ENCODE assay signal across 23 cellular contexts in the genomic region with DNA sequence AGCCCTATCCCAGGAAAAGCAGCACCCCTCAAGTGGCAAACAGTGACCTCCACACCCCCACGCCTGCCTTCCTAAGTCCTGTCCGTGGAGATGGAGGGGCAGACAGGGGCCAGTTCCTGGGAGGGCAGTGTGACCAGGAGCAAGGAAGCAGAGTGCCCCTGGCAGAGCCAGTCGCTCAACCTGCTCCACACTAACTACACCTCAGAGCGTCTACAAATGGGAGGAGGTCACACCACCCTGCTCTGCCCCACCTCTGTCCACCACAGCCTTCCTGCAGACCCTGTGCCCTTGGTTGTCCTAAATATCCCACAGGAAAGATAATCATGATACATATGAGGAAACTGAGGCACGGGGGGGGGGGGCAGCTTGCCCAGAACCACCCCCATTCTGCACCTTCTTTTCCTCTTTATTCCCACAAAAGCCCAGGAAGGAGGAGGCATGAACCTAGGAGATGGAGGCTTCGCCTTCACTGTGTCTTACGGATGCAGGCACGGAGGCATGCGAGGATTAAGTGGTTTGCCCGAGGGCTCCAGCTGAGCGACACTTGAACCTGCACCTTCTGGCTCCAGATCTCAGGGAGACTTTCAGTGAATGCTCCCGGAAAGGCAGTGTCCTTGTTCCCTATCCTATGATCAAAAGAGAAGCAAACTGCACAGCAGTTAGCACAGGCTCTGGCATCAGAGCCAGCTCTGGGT.
"Had no signal": no experiment of that assay in that cellular context is flagged by ENCODE, and none has a peak within 500 bp of the region (broad histone marks: within the 10 kb centered on the region; RNA-seq: fewer than 3 reads in every experiment).

No MANE protein-coding gene starts in this region.

- DNase-seq: activated CD4-positive, alpha-beta T cell treated with anti-CD3 and anti-CD28 coated beads, Interleukin-2, amount 10 ng/mL, durations not matched to agents 24 days and 14 days; activated CD8-positive, alpha-beta T cell treated with anti-CD3 and anti-CD28 coated beads for 36 hours; activated naive CD4-positive, alpha-beta T cell treated with Interleukin-2 at 50 U/mL for 16 hours; activated naive CD8-positive, alpha-beta T cell treated with anti-CD3 and anti-CD28 coated beads, Interleukin-2, amount 50 U/mL, for 24 hours; activated T-cell treated with anti-CD3 and anti-CD28 coated beads, Interleukin-2, amount 50 U/mL, for 1 hour; anterior cingulate cortex; brain microvascular endothelial cell; central memory CD4-positive, alpha-beta T cell; heart left ventricle; kidney; right lobe of liver; small intestine; stimulated activated CD4-positive, alpha-beta T cell treated with anti-CD3 and anti-CD28 coated beads, Interleukin-4, amount 100 ng/mL, for 24 hours; stimulated activated naive B cell treated with anti-CD40 and anti-IgM and Interleukin-4, amounts not matched to agents 10 μg/mL and 1 μg/mL and 100 μg/mL, for 72 hours; T1000; upper lobe of left lung had no signal

- H3K36me3 Mint-ChIP-seq: mesothelial cell of epicardium; stimulated activated naive B cell treated with anti-CD40 and anti-IgM and Interleukin-4, amounts not matched to agents 10 μg/mL and 1 μg/mL and 100 μg/mL, for 72 hours had no signal

- H3K4me3 Mint-ChIP-seq: activated CD4-positive, alpha-beta T cell treated with anti-CD3 and anti-CD28 coated beads, Interleukin-2, amount 10 ng/mL, durations not matched to agents 24 days and 14 days; activated CD8-positive, alpha-beta T cell treated with anti-CD3 and anti-CD28 coated beads for 36 hours; activated naive CD8-positive, alpha-beta T cell treated with anti-CD3 and anti-CD28 coated beads, Interleukin-2, amount 50 U/mL, for 24 hours; mesothelial cell of epicardium; stimulated activated naive B cell treated with anti-CD40 and anti-IgM and Interleukin-4, amounts not matched to agents 10 μg/mL and 1 μg/mL and 100 μg/mL, for 72 hours had no signal

- H3K27me3 Mint-ChIP-seq: activated CD8-positive, alpha-beta T cell treated with anti-CD3 and anti-CD28 coated beads for 36 hours; activated naive CD8-positive, alpha-beta T cell treated with anti-CD3 and anti-CD28 coated beads, Interleukin-2, amount 50 U/mL, for 24 hours had no signal

- ATAC-seq: activated CD8-positive, alpha-beta T cell treated with anti-CD3 and anti-CD28 coated beads for 36 hours; activated naive CD8-positive, alpha-beta T cell treated with anti-CD3 and anti-CD28 coated beads, Interleukin-2, amount 50 U/mL, for 24 hours; gastroesophageal sphincter; heart left ventricle; left lobe of liver; right lobe of liver; stimulated activated naive B cell treated with anti-CD40 and anti-IgM and Interleukin-4, amounts not matched to agents 10 μg/mL and 1 μg/mL and 100 μg/mL, for 72 hours had no signal

- H3K36me3 ChIP-seq: brain microvascular endothelial cell, thoracic aorta, upper lobe of left lung had no signal

- H3K27ac Mint-ChIP-seq: activated CD4-positive, alpha-beta T cell treated with anti-CD3 and anti-CD28 coated beads, Interleukin-2, amount 10 ng/mL, durations not matched to agents 24 days and 14 days; activated CD8-positive, alpha-beta T cell treated with anti-CD3 and anti-CD28 coated beads for 36 hours; activated naive CD8-positive, alpha-beta T cell treated with anti-CD3 and anti-CD28 coated beads, Interleukin-2, amount 50 U/mL, for 24 hours; activated T-helper 2 cell treated with anti-CD3 and anti-CD28 coated beads, Interferon-gamma antibody, Interleukin-2, Interleukin-4, amounts not matched to agents 10 μg/mL and 5 μg/mL and 100 μg/mL, durations not matched to agents 14 hours and 24 hours and 36 hours; mesothelial cell of epicardium had no signal

- H3K9me3 ChIP-seq: esophagus muscularis mucosa, gastroesophageal sphincter, heart left ventricle, right lobe of liver, thoracic aorta, upper lobe of left lung had no signal

- H3K4me3 ChIP-seq: esophagus muscularis mucosa, gastroesophageal sphincter, heart left ventricle, right lobe of liver, thoracic aorta, upper lobe of left lung had no signal

- H3K79me2 ChIP-seq: parathyroid adenoma had no signal

- H2AFZ ChIP-seq: parathyroid adenoma had no signal

- H3K9me3 Mint-ChIP-seq: activated CD4-positive, alpha-beta T cell treated with anti-CD3 and anti-CD28 coated beads, Interleukin-2, amount 10 ng/mL, durations not matched to agents 24 days and 14 days; activated CD8-positive, alpha-beta T cell treated with anti-CD3 and anti-CD28 coated beads for 36 hours; activated naive CD8-positive, alpha-beta T cell treated with anti-CD3 and anti-CD28 coated beads, Interleukin-2, amount 50 U/mL, for 24 hours; activated T-helper 2 cell treated with anti-CD3 and anti-CD28 coated beads, Interferon-gamma antibody, Interleukin-2, Interleukin-4, amounts not matched to agents 10 μg/mL and 5 μg/mL and 100 μg/mL, durations not matched to agents 14 hours and 24 hours and 36 hours; mesothelial cell of epicardium; stimulated activated naive B cell treated with anti-CD40 and anti-IgM and Interleukin-4, amounts not matched to agents 10 μg/mL and 1 μg/mL and 100 μg/mL, for 72 hours had no signal

- H3K9ac ChIP-seq: parathyroid adenoma had no signal

- H3K4me1 ChIP-seq: parathyroid adenoma, right lobe of liver had no signal

- H3K27me3 ChIP-seq: esophagus muscularis mucosa, gastroesophageal sphincter, heart left ventricle, right lobe of liver, upper lobe of left lung had no signal

- H3K27ac ChIP-seq: brain microvascular endothelial cell, esophagus muscularis mucosa, gastroesophageal sphincter, heart left ventricle, parathyroid adenoma, right lobe of liver, thoracic aorta, upper lobe of left lung had no signal
